Comparison of ENCODE assay signal across 27 cellular contexts in the genomic region with DNA sequence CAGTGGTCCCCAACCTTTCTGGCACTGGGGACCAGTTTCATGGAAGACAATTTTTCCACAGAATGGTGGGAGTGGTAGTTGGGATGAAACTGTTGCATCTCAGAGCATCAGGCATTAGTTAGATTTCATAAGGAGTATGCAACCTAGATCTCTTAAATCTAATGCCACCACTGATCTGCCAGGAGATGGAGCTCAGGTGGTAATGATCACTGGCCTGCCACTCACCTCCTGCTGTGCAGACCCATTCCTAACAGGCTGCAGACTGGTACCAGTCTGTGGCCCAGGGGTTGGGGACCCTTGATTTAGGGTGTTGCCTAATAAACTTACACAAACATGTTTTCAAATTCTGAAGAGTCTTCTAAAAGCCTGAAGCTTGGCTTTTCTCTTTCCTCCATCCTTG.
"Had no signal": no experiment of that assay in that cellular context is flagged by ENCODE, and none has a peak within 500 bp of the region (broad histone marks: within the 10 kb centered on the region; RNA-seq: fewer than 3 reads in every experiment).

No MANE protein-coding gene starts in this region.

- H3K79me2 ChIP-seq: hepatocyte had no signal

- H3K36me3 Mint-ChIP-seq: naive thymus-derived CD8-positive, alpha-beta T cell; stimulated activated effector memory CD8-positive, alpha-beta T cell treated with anti-CD3 and anti-CD28 coated beads, Interleukin-12 subunit alpha, Interleukin-12 subunit beta, amount 100 ng/mL, for 72 hours had no signal

- H3K9me3 Mint-ChIP-seq: endodermal cell, nephron progenitor cell had no signal

- H3K27me3 Mint-ChIP-seq: dendritic cell treated with granulocyte-macrophage colony-stimulating factor and Interleukin-4, amounts not matched to agents 40 ng/mL and 50 ng/mL, for 4 days; naive thymus-derived CD8-positive, alpha-beta T cell had no signal

- ATAC-seq: foreskin keratinocyte; gastroesophageal sphincter; heart left ventricle; left cardiac atrium; left lung; lower lobe of right lung; naive thymus-derived CD8-positive, alpha-beta T cell; sciatic nerve; stimulated activated effector memory CD8-positive, alpha-beta T cell treated with anti-CD3 and anti-CD28 coated beads, Interleukin-12 subunit alpha, Interleukin-12 subunit beta, amount 100 ng/mL, for 72 hours had no signal

- H3K4me3 ChIP-seq: esophagus muscularis mucosa, gastroesophageal sphincter, heart left ventricle, hepatocyte, left lung, lower lobe of right lung, prostate gland, right atrium auricular region, smooth muscle cell, stomach, thyroid gland, vagina had no signal

- H3K4me3 Mint-ChIP-seq: dendritic cell treated with granulocyte-macrophage colony-stimulating factor and Interleukin-4, amounts not matched to agents 40 ng/mL and 50 ng/mL, for 4 days; endodermal cell; naive thymus-derived CD8-positive, alpha-beta T cell; nephron progenitor cell; stimulated activated effector memory CD8-positive, alpha-beta T cell treated with anti-CD3 and anti-CD28 coated beads, Interleukin-12 subunit alpha, Interleukin-12 subunit beta, amount 100 ng/mL, for 72 hours had no signal

- H3K9me3 ChIP-seq: gastroesophageal sphincter, left lung, lower lobe of right lung, prostate gland, right atrium auricular region, stomach, thyroid gland, vagina had no signal

- H3K36me3 ChIP-seq: esophagus muscularis mucosa, gastroesophageal sphincter, heart left ventricle, left lung, lower lobe of right lung, prostate gland, right atrium auricular region, stomach, thyroid gland, vagina had no signal

- H3K27me3 ChIP-seq: esophagus muscularis mucosa, foreskin keratinocyte, gastroesophageal sphincter, heart left ventricle, hepatocyte, left lung, right atrium auricular region, stomach, thyroid gland, vagina had no signal

- H3K27ac ChIP-seq: esophagus muscularis mucosa, foreskin keratinocyte, gastroesophageal sphincter, heart left ventricle, hepatocyte, left lung, lower lobe of right lung, prostate gland, right atrium auricular region, stomach, thyroid gland, vagina had no signal

- H3K4me1 Mint-ChIP-seq: endodermal cell; naive thymus-derived CD8-positive, alpha-beta T cell; stimulated activated effector memory CD8-positive, alpha-beta T cell treated with anti-CD3 and anti-CD28 coated beads, Interleukin-12 subunit alpha, Interleukin-12 subunit beta, amount 100 ng/mL, for 72 hours had no signal

- H3K4me2 ChIP-seq: hepatocyte, smooth muscle cell had no signal

- H3K4me1 ChIP-seq: esophagus muscularis mucosa, foreskin keratinocyte, gastroesophageal sphincter, heart left ventricle, left lung, lower lobe of right lung, prostate gland, right atrium auricular region, stomach, vagina had no signal

- H3K27ac Mint-ChIP-seq: dendritic cell treated with granulocyte-macrophage colony-stimulating factor and Interleukin-4, amounts not matched to agents 40 ng/mL and 50 ng/mL, for 4 days; endodermal cell; naive thymus-derived CD8-positive, alpha-beta T cell; nephron progenitor cell; stimulated activated effector memory CD8-positive, alpha-beta T cell treated with anti-CD3 and anti-CD28 coated beads, Interleukin-12 subunit alpha, Interleukin-12 subunit beta, amount 100 ng/mL, for 72 hours had no signal

- DNase-seq: effector CD8-positive, alpha-beta T cell; endodermal cell; foreskin keratinocyte; heart left ventricle; left cardiac atrium; left lung; lower lobe of right lung; naive thymus-derived CD8-positive, alpha-beta T cell; nephron progenitor cell; nucleus accumbens; stimulated activated CD4-positive, alpha-beta T cell treated with anti-CD3 and anti-CD28 coated beads, Interleukin-12 subunit alpha, Interleukin-12 subunit beta, amount 100 ng/mL, for 4 hours; stimulated activated CD4-positive, alpha-beta T cell treated with anti-CD3 and anti-CD28 coated beads, Interleukin-1b, Interleukin-23, amount 100 ng/mL, for 48 hours; stimulated activated CD4-positive, alpha-beta T cell treated with anti-CD3 and anti-CD28 coated beads, Interleukin-4, amount 100 ng/mL, for 1 hour; stimulated activated naive CD4-positive, alpha-beta T cell treated with Interleukin-2 at 50 U/mL for 16 hours; stomach; thyroid gland; trophoblast cell had no signal

- H2AFZ ChIP-seq: hepatocyte had no signal
